ENCODE assay signal across 24 cellular contexts in genomic region chr2:240195316-240195861, GRCh38. TPM values are rescaled to one million over a fixed set of nuclear protein-coding genes. Genes with fewer than 3 reads are reported as not detected.
"Had no signal": no experiment of that assay in that cellular context is flagged by ENCODE, and none has a peak within 500 bp of the region (broad histone marks: within the 10 kb centered on the region; RNA-seq: fewer than 3 reads in every experiment).

No MANE protein-coding gene starts in this region.

- DNase-seq: effector memory CD8-positive, alpha-beta T cell; esophagus squamous epithelium; foreskin fibroblast; kidney; left colon; mammary epithelial cell; mucosa of descending colon; naive thymus-derived CD8-positive, alpha-beta T cell; occipital lobe; retina; stimulated activated CD4-positive, alpha-beta T cell treated with anti-CD3 and anti-CD28 coated beads, Interleukin-12 subunit alpha, Interleukin-12 subunit beta, amount 100 ng/mL, for 4 hours; stimulated activated naive CD4-positive, alpha-beta T cell; stomach; substantia nigra; transverse colon had no signal

- ATAC-seq: effector memory CD8-positive, alpha-beta T cell; left colon; mucosa of descending colon; naive thymus-derived CD8-positive, alpha-beta T cell; pancreas had no signal

- H3K27ac ChIP-seq: esophagus squamous epithelium, pancreas, prostate gland, right lobe of liver, skin epidermis, stomach, thoracic aorta, transverse colon had no signal

- H3K4me3 ChIP-seq: esophagus squamous epithelium, mucosa of descending colon, pancreas, prostate gland, right lobe of liver, skin epidermis, stomach, thoracic aorta, transverse colon had no signal

- H3K9me3 ChIP-seq: esophagus squamous epithelium, mucosa of descending colon, pancreas, prostate gland, right lobe of liver, stomach, thoracic aorta, transverse colon had no signal

- H3K27me3 ChIP-seq: pancreas, right lobe of liver, transverse colon had no signal

- H3K36me3 ChIP-seq: esophagus squamous epithelium, pancreas, prostate gland, right lobe of liver, stomach, thoracic aorta, transverse colon had no signal

- H3K4me1 ChIP-seq: esophagus squamous epithelium, pancreas, prostate gland, right lobe of liver, stomach, transverse colon had no signal

RNA-seq across cellular contexts. Expression of gene OTOS, which starts 54.9 kb away (rescaled TPM):
- total RNA-seq: epithelial cell of proximal tubule; esophagus squamous epithelium; left colon; lower leg skin; mammary epithelial cell; mucosa of descending colon; naive thymus-derived CD8-positive, alpha-beta T cell; pancreas; prostate gland; right lobe of liver; stomach; thoracic aorta; transverse colon; urinary bladder had no signal
- polyA plus RNA-seq: mammary epithelial cell; naive thymus-derived CD8-positive, alpha-beta T cell; neural cell; pancreas; stomach; urinary bladder had no signal
